8 cellular contexts compared by ENCODE assay signal in genomic region chr17:74758846-74759163, GRCh38. TPM values are rescaled to one million over a fixed set of nuclear protein-coding genes. Genes with fewer than 3 reads are reported as not detected.
DNase-seq lines count a peak whose midpoint lies in the region; ATAC-seq and TF ChIP-seq lines count a peak whose summit lies in the region.

No MANE protein-coding gene starts in this region.

- DNase-seq in activated T-cell treated with anti-CD3 and anti-CD28 coated beads, Interleukin-2, amount 50 U/mL, for 24 hours: no peak
- DNase-seq in activated T-cell treated with anti-CD3 and anti-CD28 coated beads, Interleukin-2, amount 50 U/mL, for 1 hour: no peak
- peak; percentile 79 for DNase-seq in RWPE1 (ENCODE audit: low spot score)
- no peak for DNase-seq in glutamatergic neuron
- DNase-seq in stomach: no peak

- H3K27ac Mint-ChIP-seq in activated T-cell treated with anti-CD3 and anti-CD28 coated beads, Interleukin-2, amount 50 U/mL, for 24 hours: peak overlapping the region; percentile 89
- peak overlapping the region; percentile 43 for H3K27ac Mint-ChIP-seq in glutamatergic neuron (ENCODE audit: unreplicated experiment)

- TF ChIP-seq CTCF in RWPE1 (conservative IDR thresholded peaks at IDR 0.05; ENCODE audit: low read depth) (no peak), glutamatergic neuron (IDR thresholded peaks at IDR 0.05; ENCODE audit: partially characterized antibody, unreplicated experiment) (no peak), stomach (IDR thresholded peaks at IDR 0.05) (no peak)

- no peak for TF ChIP-seq POLR2A in stomach (IDR thresholded peaks at IDR 0.05)

- H3K4me1 Mint-ChIP-seq in activated T-cell treated with anti-CD3 and anti-CD28 coated beads, Interleukin-2, amount 50 U/mL, for 24 hours (ENCODE audit: low read depth): peaks cover 78% of the 10 kb centered on the region
- peaks cover 12% of the 10 kb centered on the region for H3K4me1 Mint-ChIP-seq in glutamatergic neuron (ENCODE audit: low read depth, unreplicated experiment)

- ATAC-seq in GM18909 (IDR thresholded peaks at IDR 0.05; ENCODE audit: poor library complexity, unreplicated experiment) (no peak), GM19463 (IDR thresholded peaks at IDR 0.05; ENCODE audit: unreplicated experiment) (no peak), HG03521 (IDR thresholded peaks at IDR 0.05; ENCODE audit: unreplicated experiment) (no peak)

- H3K27me3 ChIP-seq in stomach: no peaks in the 10 kb centered on the region

- peak overlapping the region; percentile 100 for H3K27ac ChIP-seq in RWPE1
- peak overlapping the region; percentile 60 to 75 (median 69) for H3K27ac ChIP-seq in stomach

- TF ChIP-seq EP300 in stomach (IDR thresholded peaks at IDR 0.05): no peak

- H3K4me1 ChIP-seq in stomach: peaks cover 71 to 87% (median 75%) of the 10 kb centered on the region in 4 donors

- peak overlapping the region in 1 of 4 donors; percentile 6 for H3K4me3 ChIP-seq in stomach

- 70 to 93% (median 80%) methylated on average over 1 of the region's 1 CpG; no CpG with 5 or more reads in 1 of the 5 donors for WGBS in stomach, 5 donors

- no peaks in the 10 kb centered on the region for H3K9me3 Mint-ChIP-seq in activated T-cell treated with anti-CD3 and anti-CD28 coated beads, Interleukin-2, amount 50 U/mL, for 24 hours
- H3K9me3 Mint-ChIP-seq in glutamatergic neuron (ENCODE audit: unreplicated experiment): no peaks in the 10 kb centered on the region

- intact Hi-C loops in stomach (cut with DNase I; ENCODE audit: low total_unique reads): no loop called here

- H3K4me3 Mint-ChIP-seq in activated T-cell treated with anti-CD3 and anti-CD28 coated beads, Interleukin-2, amount 50 U/mL, for 24 hours: peak overlapping the region; percentile 41
- no peak overlapping the region for H3K4me3 Mint-ChIP-seq in glutamatergic neuron (ENCODE audit: unreplicated experiment)

- peaks cover 50% of the 10 kb centered on the region for H3K36me3 Mint-ChIP-seq in activated T-cell treated with anti-CD3 and anti-CD28 coated beads, Interleukin-2, amount 50 U/mL, for 24 hours (ENCODE audit: low read depth)
- no peaks in the 10 kb centered on the region for H3K36me3 Mint-ChIP-seq in glutamatergic neuron (ENCODE audit: unreplicated experiment)

- CTCF ChIA-PET in RWPE1 (lab: Yijun Ruan, JAX): interaction anchor here (0.6 to 5.5 kb wide), 5 partner anchors 9 to 681 kb away, joined by 3 to 41 read pairs (median 15); no protein-coding TSS in a partner anchor

- H3K36me3 ChIP-seq in stomach: peaks cover 0 to 9% (median 4%) of the 10 kb centered on the region in 4 donors

- POLR2A ChIA-PET in RWPE1 (lab: Yijun Ruan, JAX; ENCODE audit: low non-redundant PET): interaction anchor here (1.1 to 1.8 kb wide), 2 partner anchors 9 to 11 kb away, joined by 3 to 8 read pairs; partner anchors contain the start of gene NHERF1

- no peaks in the 10 kb centered on the region for H3K27me3 Mint-ChIP-seq in activated T-cell treated with anti-CD3 and anti-CD28 coated beads, Interleukin-2, amount 50 U/mL, for 24 hours
- peaks cover 2% of the 10 kb centered on the region for H3K27me3 Mint-ChIP-seq in glutamatergic neuron (ENCODE audit: unreplicated experiment)

- no peaks in the 10 kb centered on the region for H3K9me3 ChIP-seq in stomach

RNA-seq across cellular contexts. Expression of gene NHERF1, which starts 10.4 kb away (rescaled TPM):
- total RNA-seq in glutamatergic neuron (ENCODE audit: unreplicated experiment) (26.9 TPM), stomach (100 to 1,000 TPM in 2 of 5 donors, 10 to 100 TPM in 3; 14.9 to 152 (median 81.0) TPM)
- 10 to 100 TPM; 76.8 to 92.5 (median 83.7) TPM for polyA plus RNA-seq in stomach

RNA-seq across cellular contexts. Expression of gene NAT9, which starts 17.3 kb away (rescaled TPM):
- total RNA-seq in glutamatergic neuron (ENCODE audit: unreplicated experiment) (67.8 TPM), stomach (10 to 100 TPM; 15.8 to 33.5 (median 24.0) TPM)
- 10 to 100 TPM; 14.5 to 29.7 (median 19.7) TPM for polyA plus RNA-seq in stomach

RNA-seq across cellular contexts. Expression of gene RAB37, which starts 21.7 kb away (rescaled TPM):
- total RNA-seq in glutamatergic neuron (ENCODE audit: unreplicated experiment) (2.1 TPM), stomach (1 to 10 TPM in 2 of 5 donors, not detected in 3; 2.0 to 8.7 TPM)
- polyA plus RNA-seq in stomach: 10 to 100 TPM in 1 of 3 donors, 1 to 10 TPM in 2; 2.0 to 42.9 (median 5.3) TPM

RNA-seq across cellular contexts. Expression of gene CD300LF, which starts 46.1 kb away (rescaled TPM):
- total RNA-seq in glutamatergic neuron (ENCODE audit: unreplicated experiment) (not detected), stomach (1 to 10 TPM in 1 of 5 donors, not detected in 4; 3.9 TPM)
- under 1 TPM in 2 of 3 donors, not detected in 1; 0.75 to 0.95 TPM for polyA plus RNA-seq in stomach
